ENCODE assay signal across 2 cellular contexts in the genomic region with DNA sequence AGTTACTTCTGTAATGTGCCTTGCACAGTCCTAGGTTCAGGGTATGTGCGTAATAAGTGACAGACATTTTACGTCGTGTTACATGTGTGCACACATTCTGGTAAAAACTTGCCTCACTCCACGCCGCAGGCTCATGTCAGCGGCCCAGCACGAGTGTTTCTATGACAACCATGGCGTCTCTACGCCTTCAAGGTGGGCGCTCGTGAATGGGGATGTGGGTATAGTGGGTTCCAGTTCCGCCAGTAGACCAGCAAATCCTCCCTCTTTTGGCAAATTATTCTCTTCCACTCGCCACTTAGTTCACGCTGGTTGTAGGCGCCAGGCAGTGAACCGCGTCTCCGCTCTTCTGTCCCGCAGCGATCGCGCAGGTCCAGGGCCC.
TF ChIP-seq lines count a peak whose summit lies in the region.

No MANE protein-coding gene starts in this region.

TF ChIP-seq in IMR-90, 13 proteins besides CTCF, POLR2A, EP300 and RAD21:
- TF ChIP-seq MXI1 (IDR thresholded peaks at IDR 0.05; ENCODE audit: borderline replicate concordance, low read depth, low read length) (no peak), SMC3 (IDR thresholded peaks at IDR 0.05; ENCODE audit: low read depth, low read length) (no peak), RCOR1 (IDR thresholded peaks at IDR 0.05; ENCODE audit: insufficient replicate concordance, low read length) (no peak), FOS (IDR thresholded peaks at IDR 0.05; ENCODE audit: low read depth, low read length) (no peak), RFX5 (IDR thresholded peaks at IDR 0.05; ENCODE audit: low read depth, low read length) (no peak), CHD1 (IDR thresholded peaks at IDR 0.05; ENCODE audit: low read depth, low read length) (no peak), MAZ (IDR thresholded peaks at IDR 0.05; ENCODE audit: borderline replicate concordance, low read depth, low read length) (no peak), CEBPB (IDR thresholded peaks at IDR 0.05; ENCODE audit: low read depth, low read length) (no peak), BHLHE40 (IDR thresholded peaks at IDR 0.05; ENCODE audit: low read depth, low read length) (no peak), NFE2L2 (IDR thresholded peaks at IDR 0.05; ENCODE audit: low read depth, low read length) (no peak), MAFK (IDR thresholded peaks at IDR 0.05; ENCODE audit: low read depth, low read length) (no peak)
- TF ChIP-seq, protein P1, sequence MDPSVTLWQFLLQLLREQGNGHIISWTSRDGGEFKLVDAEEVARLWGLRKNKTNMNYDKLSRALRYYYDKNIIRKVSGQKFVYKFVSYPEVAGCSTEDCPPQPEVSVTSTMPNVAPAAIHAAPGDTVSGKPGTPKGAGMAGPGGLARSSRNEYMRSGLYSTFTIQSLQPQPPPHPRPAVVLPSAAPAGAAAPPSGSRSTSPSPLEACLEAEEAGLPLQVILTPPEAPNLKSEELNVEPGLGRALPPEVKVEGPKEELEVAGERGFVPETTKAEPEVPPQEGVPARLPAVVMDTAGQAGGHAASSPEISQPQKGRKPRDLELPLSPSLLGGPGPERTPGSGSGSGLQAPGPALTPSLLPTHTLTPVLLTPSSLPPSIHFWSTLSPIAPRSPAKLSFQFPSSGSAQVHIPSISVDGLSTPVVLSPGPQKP (IDR thresholded peaks at IDR 0.05; ENCODE audit: borderline replicate concordance, low read depth, low read length), result no peak
- TF ChIP-seq, protein P2, sequence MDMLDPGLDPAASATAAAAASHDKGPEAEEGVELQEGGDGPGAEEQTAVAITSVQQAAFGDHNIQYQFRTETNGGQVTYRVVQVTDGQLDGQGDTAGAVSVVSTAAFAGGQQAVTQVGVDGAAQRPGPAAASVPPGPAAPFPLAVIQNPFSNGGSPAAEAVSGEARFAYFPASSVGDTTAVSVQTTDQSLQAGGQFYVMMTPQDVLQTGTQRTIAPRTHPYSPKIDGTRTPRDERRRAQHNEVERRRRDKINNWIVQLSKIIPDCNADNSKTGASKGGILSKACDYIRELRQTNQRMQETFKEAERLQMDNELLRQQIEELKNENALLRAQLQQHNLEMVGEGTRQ (IDR thresholded peaks at IDR 0.05; ENCODE audit: low read depth, low read length), result no peak

TF ChIP-seq in HepG2, 621 proteins besides CTCF, POLR2A, EP300 and RAD21:
- TF ChIP-seq MEF2D (CRISPR knock-in tag; IDR thresholded peaks at IDR 0.05), result 0 out of 2 replicates have a peak, but pooled peaks have one; percentile 29
- TF ChIP-seq FOXA1 (IDR thresholded peaks at IDR 0.05), result no peak
- TF ChIP-seq FOXA1 (CRISPR knock-in tag; IDR thresholded peaks at IDR 0.05), result no peak
- TF ChIP-seq KMT2B (CRISPR knock-in tag; IDR thresholded peaks at IDR 0.05), result 0 out of 2 replicates have a peak, but pooled peaks have one; percentile 6
- TF ChIP-seq ZC3H13 (CRISPR knock-in tag; IDR thresholded peaks at IDR 0.05), result no peak
- no peak for TF ChIP-seq NR2F1 (CRISPR knock-in tag; IDR thresholded peaks at IDR 0.05)
- no peak for TF ChIP-seq ZNF451 (CRISPR knock-in tag; IDR thresholded peaks at IDR 0.05)
- no peak for TF ChIP-seq MIER3 (CRISPR knock-in tag; IDR thresholded peaks at IDR 0.05; ENCODE audit: borderline replicate concordance)
- TF ChIP-seq, protein P3, sequence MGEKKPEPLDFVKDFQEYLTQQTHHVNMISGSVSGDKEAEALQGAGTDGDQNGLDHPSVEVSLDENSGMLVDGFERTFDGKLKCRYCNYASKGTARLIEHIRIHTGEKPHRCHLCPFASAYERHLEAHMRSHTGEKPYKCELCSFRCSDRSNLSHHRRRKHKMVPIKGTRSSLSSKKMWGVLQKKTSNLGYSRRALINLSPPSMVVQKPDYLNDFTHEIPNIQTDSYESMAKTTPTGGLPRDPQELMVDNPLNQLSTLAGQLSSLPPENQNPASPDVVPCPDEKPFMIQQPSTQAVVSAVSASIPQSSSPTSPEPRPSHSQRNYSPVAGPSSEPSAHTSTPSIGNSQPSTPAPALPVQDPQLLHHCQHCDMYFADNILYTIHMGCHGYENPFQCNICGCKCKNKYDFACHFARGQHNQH (CRISPR knock-in tag; IDR thresholded peaks at IDR 0.05), result no peak
- TF ChIP-seq MEIS1 (CRISPR knock-in tag; IDR thresholded peaks at IDR 0.05; ENCODE audit: borderline replicate concordance), result no peak
- TF ChIP-seq RFX1 (IDR thresholded peaks at IDR 0.05), result peak; percentile 25
- TF ChIP-seq YY1 (IDR thresholded peaks at IDR 0.05; ENCODE audit: insufficient read depth, insufficient replicate concordance, low read depth, low read length), result peak; percentile 7
- no peak for TF ChIP-seq ZNF501 (CRISPR knock-in tag; IDR thresholded peaks at IDR 0.05)
- TF ChIP-seq FLYWCH1 (CRISPR knock-in tag; IDR thresholded peaks at IDR 0.05), result no peak
- TF ChIP-seq, protein P4, sequence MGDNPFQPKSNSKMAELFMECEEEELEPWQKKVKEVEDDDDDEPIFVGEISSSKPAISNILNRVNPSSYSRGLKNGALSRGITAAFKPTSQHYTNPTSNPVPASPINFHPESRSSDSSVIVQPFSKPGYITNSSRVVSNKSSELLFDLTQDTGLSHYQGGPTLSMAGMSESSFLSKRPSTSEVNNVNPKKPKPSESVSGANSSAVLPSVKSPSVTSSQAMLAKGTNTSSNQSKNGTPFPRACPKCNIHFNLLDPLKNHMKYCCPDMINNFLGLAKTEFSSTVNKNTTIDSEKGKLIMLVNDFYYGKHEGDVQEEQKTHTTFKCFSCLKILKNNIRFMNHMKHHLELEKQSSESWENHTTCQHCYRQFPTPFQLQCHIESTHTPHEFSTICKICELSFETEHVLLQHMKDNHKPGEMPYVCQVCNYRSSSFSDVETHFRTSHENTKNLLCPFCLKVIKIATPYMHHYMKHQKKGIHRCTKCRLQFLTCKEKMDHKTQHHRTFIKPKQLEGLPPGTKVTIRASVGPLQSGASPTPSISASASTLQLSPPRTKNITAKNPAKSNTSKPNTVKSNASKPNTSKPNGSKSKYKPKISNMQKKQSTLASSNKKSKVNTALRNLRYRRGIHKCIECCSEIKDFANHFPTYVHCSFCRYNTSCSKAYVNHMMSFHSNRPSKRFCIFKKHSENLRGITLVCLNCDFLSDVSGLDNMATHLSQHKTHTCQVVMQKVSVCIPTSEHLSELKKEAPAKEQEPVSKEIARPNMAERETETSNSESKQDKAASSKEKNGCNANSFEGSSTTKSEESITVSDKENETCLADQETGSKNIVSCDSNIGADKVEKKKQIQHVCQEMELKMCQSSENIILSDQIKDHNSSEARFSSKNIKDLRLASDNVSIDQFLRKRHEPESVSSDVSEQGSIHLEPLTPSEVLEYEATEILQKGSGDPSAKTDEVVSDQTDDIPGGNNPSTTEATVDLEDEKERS (CRISPR knock-in tag; IDR thresholded peaks at IDR 0.05), result 0 out of 2 replicates have a peak, but pooled peaks have one; percentile 17
- no peak for TF ChIP-seq FOXM1 (CRISPR knock-in tag; IDR thresholded peaks at IDR 0.05)
- TF ChIP-seq SYNCRIP (IDR thresholded peaks at IDR 0.05; ENCODE audit: insufficient read depth, low read depth, low read length), result no peak
- 0 out of 2 replicates have a peak, but pooled peaks have one; percentile 21 for TF ChIP-seq PRMT3 (CRISPR knock-in tag; IDR thresholded peaks at IDR 0.05; ENCODE audit: borderline replicate concordance, low read depth)
- TF ChIP-seq CBX5 (CRISPR knock-in tag; IDR thresholded peaks at IDR 0.05; ENCODE audit: borderline replicate concordance), result no peak
- TF ChIP-seq ZNF777 (CRISPR knock-in tag; IDR thresholded peaks at IDR 0.05), result no peak
- no peak for TF ChIP-seq NCOR1 (IDR thresholded peaks at IDR 0.05; ENCODE audit: borderline replicate concordance, low read length)
- no peak for TF ChIP-seq ZNF768 (CRISPR knock-in tag; IDR thresholded peaks at IDR 0.05)
- TF ChIP-seq SRF (IDR thresholded peaks at IDR 0.05; ENCODE audit: low read depth, low read length), result no peak
- no peak for TF ChIP-seq ZNF441 (CRISPR knock-in tag; IDR thresholded peaks at IDR 0.05; ENCODE audit: borderline replicate concordance)
- TF ChIP-seq IRX3 (CRISPR knock-in tag; IDR thresholded peaks at IDR 0.05; ENCODE audit: borderline replicate concordance, low read depth), result 0 out of 2 replicates have a peak, but pooled peaks have one; percentile 20
- TF ChIP-seq ZNF766 (CRISPR knock-in tag; IDR thresholded peaks at IDR 0.05; ENCODE audit: borderline replicate concordance), result no peak
- no peak for TF ChIP-seq TCF7 (IDR thresholded peaks at IDR 0.05; ENCODE audit: low read depth)
- 0 out of 2 replicates have a peak, but pooled peaks have one; percentile 11 for TF ChIP-seq ZNF616 (CRISPR knock-in tag; IDR thresholded peaks at IDR 0.05; ENCODE audit: low read depth)
- peak; percentile 47; the same call in 1 of the 2 replicates for TF ChIP-seq HOXA7 (CRISPR knock-in tag; IDR thresholded peaks at IDR 0.05)
